7 cellular contexts compared by ENCODE assay signal in genomic region chr6:36692220-36692619, GRCh38. TPM values are rescaled to one million over a fixed set of nuclear protein-coding genes. Genes with fewer than 3 reads are reported as not detected.
DNase-seq lines count a peak whose midpoint lies in the region; ATAC-seq and TF ChIP-seq lines count a peak whose summit lies in the region.

No MANE protein-coding gene starts in this region.

- TF ChIP-seq CTCF in BE2C (IDR thresholded peaks at IDR 0.05; ENCODE audit: low read depth, low read length) = no peak

- peaks cover 0 to 53% (median 6%) of the 10 kb centered on the region in 4 donors for H3K4me1 Mint-ChIP-seq in naive thymus-derived CD8-positive, alpha-beta T cell

- no peaks in the 10 kb centered on the region for H3K27me3 ChIP-seq in BE2C

- ATAC-seq in GM18909 (IDR thresholded peaks at IDR 0.05; ENCODE audit: poor library complexity, unreplicated experiment) = peak; percentile 76
- ATAC-seq in HG03064 (IDR thresholded peaks at IDR 0.05; ENCODE audit: low read depth, unreplicated experiment) = peak; percentile 54
- peak; percentile 53 to 70 for ATAC-seq in naive thymus-derived CD8-positive, alpha-beta T cell

- no peaks in the 10 kb centered on the region for H3K4me1 ChIP-seq in BE2C

- POLR2A ChIA-PET in naive thymus-derived CD8-positive, alpha-beta T cell (lab: Charles Lee) = no interaction called here

- H3K36me3 ChIP-seq in BE2C = no peaks in the 10 kb centered on the region

- H3K9me3 Mint-ChIP-seq in naive thymus-derived CD8-positive, alpha-beta T cell = no peaks in the 10 kb centered on the region

- peak overlapping the region in 3 of 10 donors; percentile 17 to 66 (median 50) for H3K27ac Mint-ChIP-seq in naive thymus-derived CD8-positive, alpha-beta T cell

- no peak overlapping the region for H3K4me3 ChIP-seq in BE2C (ENCODE audit: low read depth, low read length)

- no peaks in the 10 kb centered on the region for H3K36me3 Mint-ChIP-seq in naive thymus-derived CD8-positive, alpha-beta T cell

- H3K9me3 ChIP-seq in BE2C = no peaks in the 10 kb centered on the region

- peak overlapping the region in 1 of 10 donors; percentile 7 for H3K4me3 Mint-ChIP-seq in naive thymus-derived CD8-positive, alpha-beta T cell

- DNase-seq in UCSD-AML1 (lab: John Stamatoyannopoulos, UW; ENCODE audit: unreplicated experiment) = peak; percentile 62
- DNase-seq in naive thymus-derived CD8-positive, alpha-beta T cell = peak in 1 of 10 donors; percentile 35
- DNase-seq in BE2C = no peak
- DNase-seq in COR-L47 (lab: John Stamatoyannopoulos, UW) = no peak
- DNase-seq in NCI-H774 (lab: John Stamatoyannopoulos, UW) = no peak

- H3K27me3 Mint-ChIP-seq in naive thymus-derived CD8-positive, alpha-beta T cell = peaks cover 0 to 9% (median 0%) of the 10 kb centered on the region in 5 donors

RNA-seq across cellular contexts. Expression of gene RAB44, which starts 5.4 kb away (rescaled TPM):
- not detected for total RNA-seq in naive thymus-derived CD8-positive, alpha-beta T cell
- polyA plus RNA-seq in naive thymus-derived CD8-positive, alpha-beta T cell = not detected
- 0.17 TPM for polyA plus RNA-seq in BE2C (2012; ENCODE audit: insufficient read depth, insufficient read length, low read depth)

RNA-seq across cellular contexts. Expression of gene CDKN1A, which starts 13.7 kb away (rescaled TPM):
- total RNA-seq in naive thymus-derived CD8-positive, alpha-beta T cell = 1 to 10 TPM; 1.9 to 2.7 TPM
- 1 to 10 TPM in 1 of 3 donors, under 1 TPM in 2; 0.12 to 2.0 (median 0.28) TPM for polyA plus RNA-seq in naive thymus-derived CD8-positive, alpha-beta T cell
- 43.3 TPM for polyA plus RNA-seq in BE2C (2012; ENCODE audit: insufficient read depth, insufficient read length, low read depth)
